Comparison of ENCODE assay signal across 22 cellular contexts in genomic region chr13:76735641-76736040, GRCh38.
A peak's percentile ranks its signal among the peaks of the same experiment; 100 is the strongest.
DNase-seq lines count a peak whose midpoint lies in the region; ATAC-seq and TF ChIP-seq lines count a peak whose summit lies in the region.
"Had no signal": no experiment of that assay in that cellular context is flagged by ENCODE, and none has a peak within 500 bp of the region (broad histone marks: within the 10 kb centered on the region; RNA-seq: fewer than 3 reads in every experiment).

No MANE protein-coding gene starts in this region.

- DNase-seq in GM06990 (ENCODE audit: extremely low read depth, insufficient read length): peak; percentile 24
- no peak for DNase-seq in posterior vena cava (ENCODE audit: low spot score)
- no peak for DNase-seq in activated CD4-positive, CD25-positive, alpha-beta regulatory T cell (lab: John Stamatoyannopoulos, UW)
- no peak for DNase-seq in central memory CD4-positive, alpha-beta T cell
- no peak for DNase-seq in activated naive CD4-positive, alpha-beta T cell (lab: John Stamatoyannopoulos, UW)
- DNase-seq: activated CD4-positive, alpha-beta T cell treated with anti-CD3 and anti-CD28 coated beads for 48 hours; activated CD8-positive, alpha-beta memory T cell treated with anti-CD3 and anti-CD28 coated beads, Interleukin-2, amount 50 U/mL, for 48 hours; activated gamma-delta T cell treated with Interleukin-2 at 50 U/mL for 16 hours; aorta; endodermal cell; GF-D8; HCEC 1CT; lower lobe of right lung; NCI-H2029; NCI-H510A; right lobe of liver; stimulated activated CD4-positive, alpha-beta T cell treated with anti-CD3 and anti-CD28 coated beads, Interleukin-2, amount 100 ng/mL, for 24 hours; trophoblast cell had no signal

- no peaks in the 10 kb centered on the region for H3K27me3 ChIP-seq in GM06990 (replicated peaks; ENCODE audit: control insufficient read depth, insufficient read depth, low read length)
- H3K27me3 ChIP-seq: BLaER1, right lobe of liver had no signal

- H3K4me3 ChIP-seq in GM06990 (replicated peaks; ENCODE audit: low read depth, low read length): no peak overlapping the region
- H3K4me3 ChIP-seq: BLaER1, lower lobe of right lung, right lobe of liver had no signal

- ATAC-seq in GM19023 (IDR thresholded peaks at IDR 0.05; ENCODE audit: unreplicated experiment) (peak; percentile 69), HG02759 (IDR thresholded peaks at IDR 0.05; ENCODE audit: unreplicated experiment) (peak; percentile 66), HG03520 (IDR thresholded peaks at IDR 0.05; ENCODE audit: unreplicated experiment) (peak; percentile 75)
- ATAC-seq: lower lobe of right lung, right lobe of liver had no signal

- intact Hi-C loops in posterior vena cava (cut with DNase I): no loop called here

- TF ChIP-seq CTCF in GM06990 (IDR thresholded peaks at IDR 0.05; ENCODE audit: insufficient read depth, low read length, poor library complexity, severe bottlenecking): no peak

- no peaks in the 10 kb centered on the region for H3K36me3 ChIP-seq in GM06990 (ENCODE audit: control insufficient read depth, insufficient read depth, low read length)
- H3K36me3 ChIP-seq: BLaER1, lower lobe of right lung, right lobe of liver had no signal
